In the genomic region with DNA sequence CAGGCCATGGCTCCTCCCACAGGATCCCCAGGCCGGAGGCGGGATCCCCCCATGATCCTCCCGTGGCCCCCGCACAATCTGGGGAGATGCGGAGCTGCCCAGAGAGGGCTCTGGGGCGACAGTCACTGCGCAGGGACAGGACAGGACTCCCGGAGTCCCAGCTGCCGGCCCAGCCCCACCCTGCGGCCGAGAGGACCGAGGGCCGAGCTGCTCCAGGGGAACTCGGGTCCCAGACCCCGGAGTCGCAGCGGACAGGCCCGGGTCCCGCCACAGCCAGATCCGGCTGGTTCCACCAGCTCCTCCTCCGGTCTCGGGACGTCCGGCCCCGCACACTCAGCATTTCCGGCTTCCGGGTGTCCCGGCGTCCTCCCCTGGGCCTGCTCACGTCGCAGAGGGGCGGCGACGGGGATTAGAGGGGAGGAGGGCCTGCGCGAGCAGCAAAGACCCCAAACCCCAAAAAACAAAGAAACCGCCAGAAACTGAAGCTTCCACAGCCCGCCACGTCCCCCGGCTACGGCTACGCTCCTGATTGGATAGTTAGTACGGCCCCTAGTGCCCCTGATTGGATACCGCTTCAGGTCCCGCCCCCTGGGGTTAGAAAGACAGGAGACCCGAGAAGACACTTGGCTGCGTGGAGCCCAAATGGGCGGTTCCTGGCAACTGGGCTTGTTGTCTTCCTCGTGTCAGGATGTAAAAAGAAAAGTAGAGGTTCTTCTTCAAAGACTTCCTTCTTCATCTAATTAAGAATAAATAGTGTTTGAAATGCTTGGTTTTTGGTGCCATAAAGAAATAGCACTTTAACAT, we compare ENCODE assay signal across 1 cellular context.
TF ChIP-seq lines count a peak whose summit lies in the region.

No MANE protein-coding gene starts in this region.

TF ChIP-seq in HEK293, 187 proteins besides CTCF, POLR2A, EP300 and RAD21 (continued from another document):
- TF ChIP-seq, protein P1, sequence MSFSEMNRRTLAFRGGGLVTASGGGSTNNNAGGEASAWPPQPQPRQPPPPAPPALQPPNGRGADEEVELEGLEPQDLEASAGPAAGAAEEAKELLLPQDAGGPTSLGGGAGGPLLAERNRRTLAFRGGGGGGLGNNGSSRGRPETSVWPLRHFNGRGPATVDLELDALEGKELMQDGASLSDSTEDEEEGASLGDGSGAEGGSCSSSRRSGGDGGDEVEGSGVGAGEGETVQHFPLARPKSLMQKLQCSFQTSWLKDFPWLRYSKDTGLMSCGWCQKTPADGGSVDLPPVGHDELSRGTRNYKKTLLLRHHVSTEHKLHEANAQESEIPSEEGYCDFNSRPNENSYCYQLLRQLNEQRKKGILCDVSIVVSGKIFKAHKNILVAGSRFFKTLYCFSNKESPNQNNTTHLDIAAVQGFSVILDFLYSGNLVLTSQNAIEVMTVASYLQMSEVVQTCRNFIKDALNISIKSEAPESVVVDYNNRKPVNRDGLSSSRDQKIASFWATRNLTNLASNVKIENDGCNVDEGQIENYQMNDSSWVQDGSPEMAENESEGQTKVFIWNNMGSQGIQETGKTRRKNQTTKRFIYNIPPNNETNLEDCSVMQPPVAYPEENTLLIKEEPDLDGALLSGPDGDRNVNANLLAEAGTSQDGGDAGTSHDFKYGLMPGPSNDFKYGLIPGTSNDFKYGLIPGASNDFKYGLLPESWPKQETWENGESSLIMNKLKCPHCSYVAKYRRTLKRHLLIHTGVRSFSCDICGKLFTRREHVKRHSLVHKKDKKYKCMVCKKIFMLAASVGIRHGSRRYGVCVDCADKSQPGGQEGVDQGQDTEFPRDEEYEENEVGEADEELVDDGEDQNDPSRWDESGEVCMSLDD (tag by site-specific recombination; IDR thresholded peaks at IDR 0.05) = peak; percentile 58
- TF ChIP-seq ZBTB17 (tag by site-specific recombination; IDR thresholded peaks at IDR 0.05) = peak; percentile 42; the same call in 1 of the 2 replicates
- no peak for TF ChIP-seq SCRT1 (tag by site-specific recombination; IDR thresholded peaks at IDR 0.05; ENCODE audit: borderline replicate concordance)
- TF ChIP-seq ZFP69B (tag by site-specific recombination; IDR thresholded peaks at IDR 0.05) = 0 out of 2 replicates have a peak, but pooled peaks have one; percentile 30
- TF ChIP-seq ZNF629 (tag by site-specific recombination; IDR thresholded peaks at IDR 0.05) = peak; percentile 22; the same call in 1 of the 2 replicates
- peak; percentile 75; the same call in 1 of the 2 replicates for TF ChIP-seq ZNF701 (tag by site-specific recombination; IDR thresholded peaks at IDR 0.05)
- TF ChIP-seq ZNF341 (tag by site-specific recombination; IDR thresholded peaks at IDR 0.05; ENCODE audit: low read depth) = peak; percentile 39
- TF ChIP-seq ZNF324 (tag by site-specific recombination; IDR thresholded peaks at IDR 0.05) = 0 out of 2 replicates have a peak, but pooled peaks have one; percentile 29
- TF ChIP-seq, protein P2, sequence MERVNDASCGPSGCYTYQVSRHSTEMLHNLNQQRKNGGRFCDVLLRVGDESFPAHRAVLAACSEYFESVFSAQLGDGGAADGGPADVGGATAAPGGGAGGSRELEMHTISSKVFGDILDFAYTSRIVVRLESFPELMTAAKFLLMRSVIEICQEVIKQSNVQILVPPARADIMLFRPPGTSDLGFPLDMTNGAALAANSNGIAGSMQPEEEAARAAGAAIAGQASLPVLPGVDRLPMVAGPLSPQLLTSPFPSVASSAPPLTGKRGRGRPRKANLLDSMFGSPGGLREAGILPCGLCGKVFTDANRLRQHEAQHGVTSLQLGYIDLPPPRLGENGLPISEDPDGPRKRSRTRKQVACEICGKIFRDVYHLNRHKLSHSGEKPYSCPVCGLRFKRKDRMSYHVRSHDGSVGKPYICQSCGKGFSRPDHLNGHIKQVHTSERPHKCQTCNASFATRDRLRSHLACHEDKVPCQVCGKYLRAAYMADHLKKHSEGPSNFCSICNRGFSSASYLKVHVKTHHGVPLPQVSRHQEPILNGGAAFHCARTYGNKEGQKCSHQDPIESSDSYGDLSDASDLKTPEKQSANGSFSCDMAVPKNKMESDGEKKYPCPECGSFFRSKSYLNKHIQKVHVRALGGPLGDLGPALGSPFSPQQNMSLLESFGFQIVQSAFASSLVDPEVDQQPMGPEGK (tag by site-specific recombination; IDR thresholded peaks at IDR 0.05) = peak; percentile 75
- TF ChIP-seq ZBTB20 (tag by site-specific recombination; IDR thresholded peaks at IDR 0.05) = peak; percentile 84
- peak; percentile 56; the same call in 1 of the 2 replicates for TF ChIP-seq ZNF660 (tag by site-specific recombination; IDR thresholded peaks at IDR 0.05)
- peak; percentile 28; the same call in 1 of the 2 replicates for TF ChIP-seq ZNF600 (tag by site-specific recombination; IDR thresholded peaks at IDR 0.05)
- TF ChIP-seq SETDB1 (IDR thresholded peaks at IDR 0.05; ENCODE audit: insufficient read length, low read length) = no peak
- TF ChIP-seq SP3 (tag by site-specific recombination; IDR thresholded peaks at IDR 0.05) = peak; percentile 75
